6 cellular contexts compared by ENCODE assay signal in genomic region chrX:118368398-118368797, GRCh38.
"Had no signal": no experiment of that assay in that cellular context is flagged by ENCODE, and none has a peak within 500 bp of the region (broad histone marks: within the 10 kb centered on the region; RNA-seq: fewer than 3 reads in every experiment).

No MANE protein-coding gene starts in this region.

- ATAC-seq: K562 had no signal

- FAIRE-seq: HTR-8/SVneo, K562 had no signal

- DNase-seq: IMR-90, KBM-7, KG1 had no signal

- H3K4me3 ChIP-seq: K562 had no signal

- H3K27ac ChIP-seq: HL-60 had no signal
